Comparison of ENCODE assay signal across 9 cellular contexts in the genomic region with DNA sequence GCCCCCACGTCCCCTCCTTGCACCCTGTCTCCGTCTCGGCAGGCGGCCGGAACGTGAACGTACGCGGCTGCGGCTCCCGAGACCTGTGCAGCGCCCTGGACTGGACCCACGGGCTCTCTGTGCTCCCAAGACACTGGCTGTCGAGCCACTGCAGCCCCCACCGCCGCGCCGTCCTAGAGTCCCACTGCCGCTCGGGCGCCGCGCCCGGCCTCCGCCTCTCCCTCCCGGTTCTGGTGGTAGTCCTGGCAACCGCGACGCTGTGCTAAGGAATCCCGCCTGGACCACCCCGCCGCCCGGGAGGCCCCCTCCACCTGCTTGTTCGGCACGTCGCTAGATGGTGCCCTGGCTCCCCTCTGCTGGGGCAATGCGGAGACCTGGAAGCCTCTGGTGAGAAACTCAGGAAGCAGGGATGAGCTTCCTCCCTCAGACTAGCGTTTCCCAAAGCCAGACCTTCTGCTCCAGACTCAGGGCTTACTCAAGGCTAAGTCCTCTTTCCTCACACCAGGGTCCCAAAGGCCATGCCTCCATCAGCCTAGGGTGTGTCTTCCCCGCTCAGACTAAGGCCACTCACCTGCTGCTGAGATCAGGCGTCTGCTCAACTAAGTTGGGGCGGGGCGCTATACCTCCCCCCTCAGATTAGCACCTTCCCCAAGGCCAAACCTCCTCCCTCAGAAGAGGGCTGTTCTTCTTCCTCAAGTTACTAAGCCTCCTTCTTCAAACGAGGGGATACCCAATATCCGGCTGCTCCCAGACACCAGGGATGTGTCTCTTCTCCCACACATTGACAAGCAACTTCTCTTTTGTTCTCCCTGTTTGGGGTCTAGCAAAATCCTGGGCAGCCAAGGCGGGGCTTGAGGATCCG. TPM values are rescaled to one million over a fixed set of nuclear protein-coding genes. Genes with fewer than 3 reads are reported as not detected.
DNase-seq lines count a peak whose midpoint lies in the region; ATAC-seq, FAIRE-seq and TF ChIP-seq lines count a peak whose summit lies in the region.
"Had no signal": no experiment of that assay in that cellular context is flagged by ENCODE, and none has a peak within 500 bp of the region (broad histone marks: within the 10 kb centered on the region; RNA-seq: fewer than 3 reads in every experiment).

No MANE protein-coding gene starts in this region.

- CTCF ChIA-PET in HepG2 (lab: Yijun Ruan, JAX; ENCODE audit: low intra/inter-chr PET ratio, low total read pairs): no interaction called here

- 38% methylated on average over 16 of the region's 46 CpGs for WGBS in HepG2 (ENCODE audit: low lambda C conversion rate)
- WGBS in testis, 2 donors: 11 to 35% methylated on average over 13 to 46 of the region's 46 CpGs

- no peaks in the 10 kb centered on the region for H3K79me2 ChIP-seq in HepG2 (ENCODE audit: insufficient read depth, low read length)

- H3K36me3 ChIP-seq in bronchial epithelial cell (ENCODE audit: control insufficient read depth, insufficient read depth, low read length) (no peaks in the 10 kb centered on the region), HepG2 (replicated peaks in 1 of 2; ENCODE audit: control insufficient read depth in 1 of 2, insufficient read depth in 2 of 2, low read length in 2 of 2) (no peaks in the 10 kb centered on the region), testis (ENCODE audit: low read depth, missing control alignments) (no peaks in the 10 kb centered on the region)

- H3K27ac ChIP-seq in HepG2 (ENCODE audit: extremely low read length, insufficient read depth, low read length) (no peak overlapping the region), testis (no peak overlapping the region)

- H3K9me3 ChIP-seq in HepG2 (ENCODE audit: low read length) (peaks cover 7% of the 10 kb centered on the region), testis (no peaks in the 10 kb centered on the region)

- no peak for FAIRE-seq in bronchial epithelial cell (lab: Jason Lieb, UNC)
- FAIRE-seq in HepG2 (lab: Jason Lieb, UNC): no peak

- TF ChIP-seq EP300 in HepG2 (IDR thresholded peaks at IDR 0.05; ENCODE audit: low read depth in 2 of 2, low read length in 2 of 2) (no peak), HepG2 (CRISPR knock-in tag; IDR thresholded peaks at IDR 0.05; ENCODE audit: borderline replicate concordance) (no peak)

- no peak for TF ChIP-seq RAD21 in HepG2 (CRISPR knock-in tag; IDR thresholded peaks at IDR 0.05)

- H3K4me2 ChIP-seq in HepG2 (ENCODE audit: low read depth, low read length): 0 out of 2 replicates have a peak overlapping the region, but pooled peaks have one; percentile 18

- no peak overlapping the region for H2AFZ ChIP-seq in HepG2 (ENCODE audit: low read length)

- no peak overlapping the region for H3K9ac ChIP-seq in HepG2 (ENCODE audit: insufficient read depth, low read depth, low read length)

- POLR2A ChIA-PET in HepG2 (lab: Yijun Ruan, JAX): no interaction called here

- in situ Hi-C loops in HepG2 (cut with HindIII; ENCODE audit: extremely low pct_ligation_motif_present, low pct_unique_long_range_greater_than_20kb): no loop called here

- H3K27me3 ChIP-seq in bronchial epithelial cell (ENCODE audit: control insufficient read depth, insufficient read depth, low read length) (peaks cover 6% of the 10 kb centered on the region), HepG2 (ENCODE audit: control insufficient read depth in 1 of 2, insufficient read depth in 2 of 2, low read length in 2 of 2) (peaks cover 0 to 1% of the 10 kb centered on the region in 2 experiments; a peak in 1 of 5 replicates), testis (no peaks in the 10 kb centered on the region)

- DNase-seq in AG09319 (ENCODE audit: extremely low read depth, low read depth) (no peak), Kasumi-1 (lab: John Stamatoyannopoulos, UW) (peak; percentile 9 to 14), bronchial epithelial cell (ENCODE audit: low read depth) (peak; percentile 6), HepG2 (ENCODE audit: low spot score) (no peak), testis (peak; percentile 38), NCI-H510A (lab: John Stamatoyannopoulos, UW) (no peak)

- TF ChIP-seq POLR2A in HepG2 (IDR thresholded peaks at IDR 0.05; ENCODE audit: insufficient read depth in 1 of 2, low read depth in 2 of 2, low read length in 2 of 2): no peak
- TF ChIP-seq POLR2A in testis (IDR thresholded peaks at IDR 0.05): no peak

- no peaks in the 10 kb centered on the region for H4K20me1 ChIP-seq in HepG2 (ENCODE audit: insufficient read depth, low read length)

- intact Hi-C loops in HepG2 (cut with micrococcal nuclease; ENCODE audit: unreplicated experiment): no loop called here
- intact Hi-C loops in testis (cut with DNase I; ENCODE audit: low total_unique reads): no loop called here

- ATAC-seq in HepG2 (peak; percentile 63), HG02885 (IDR thresholded peaks at IDR 0.05; ENCODE audit: poor library complexity, unreplicated experiment) (no peak), HG03025 (IDR thresholded peaks at IDR 0.05; ENCODE audit: low FRiP score, unreplicated experiment) (no peak)

- no TSS peak for BruUV-seq in HepG2 (replicated peaks; lab: Mats Ljungman, UMichigan)

- H3K4me1 ChIP-seq in HepG2 (ENCODE audit: insufficient read depth, low read length) (peaks cover 31% of the 10 kb centered on the region), testis (peaks cover 10% of the 10 kb centered on the region)

- H3K4me3 ChIP-seq in bronchial epithelial cell (ENCODE audit: low read depth, low read length) (no peak overlapping the region), HepG2 (replicated peaks in 1 of 3; ENCODE audit: insufficient read depth in 1 of 3, low read depth in 2 of 3, low read length in 3 of 3) (peak overlapping the region in 1 of 3 experiments; percentile 16; a peak in 1 of 6 replicates), testis (peak overlapping the region; percentile 1 to 34)

- TF ChIP-seq CTCF in AG09319 (IDR thresholded peaks at IDR 0.05; ENCODE audit: low read depth, low read length): peak; percentile 10
- TF ChIP-seq CTCF in bronchial epithelial cell (IDR thresholded peaks at IDR 0.05; ENCODE audit: insufficient read depth, low read length, severe bottlenecking): no peak
- TF ChIP-seq CTCF in HepG2 (CRISPR knock-in tag; IDR thresholded peaks at IDR 0.05): peak; percentile 44
- no peak for TF ChIP-seq CTCF in testis (IDR thresholded peaks at IDR 0.05)

RNA-seq across cellular contexts. Expression of a gene that starts 16.1 kb away (rescaled TPM):
- total RNA-seq in bronchial epithelial cell (not detected in 2 replicates), HepG2 (2016; rRNA removed; fragmentation: Illumina TruSeq; extraction: Trizol) (not detected in 2 replicates), testis (100 to 1,000 TPM in 1 of 2 donors, 10 to 100 TPM in 1; 97.4 to 218 TPM)
- not detected in 2 replicates for total RNA-seq in HepG2 (2016; cell fraction: cytosol; rRNA removed; fragmentation: Illumina TruSeq; extraction: Trizol; ENCODE audit: low read depth)
- total RNA-seq in HepG2 (2016; cell fraction: insoluble cytoplasmic fraction; rRNA removed; fragmentation: Illumina TruSeq; extraction: Trizol): not detected in 2 replicates
- total RNA-seq in HepG2 (2016; cell fraction: membrane; rRNA removed; fragmentation: Illumina TruSeq; extraction: Trizol): not detected in 2 replicates
- not detected in 2 replicates for total RNA-seq in HepG2 (2016; cell fraction: nucleus; rRNA removed; fragmentation: Illumina TruSeq; extraction: Trizol)
- polyA plus RNA-seq in HepG2 (2011; rRNA removed) (not detected in 2 replicates), testis (ENCODE audit: insufficient read depth, low read depth, low replicate concordance) (167 TPM)
- polyA plus RNA-seq in HepG2 (2011; cell fraction: cytosol; rRNA removed): not detected in 2 replicates
- polyA plus RNA-seq in HepG2 (2011; cell fraction: nucleus; rRNA removed): not detected in 2 replicates
- not detected in 2 replicates for polyA plus RNA-seq in HepG2 (2012)
- not detected in 2 replicates for polyA plus RNA-seq in HepG2 (2016; cell fraction: cytosol; fragmentation: Illumina TruSeq; extraction: Trizol; ENCODE audit: low read depth)
- not detected in 2 replicates for polyA plus RNA-seq in HepG2 (2016; cell fraction: insoluble cytoplasmic fraction; fragmentation: Illumina TruSeq; extraction: Trizol; ENCODE audit: low read depth)
- polyA plus RNA-seq in HepG2 (2016; cell fraction: membrane; fragmentation: Illumina TruSeq; extraction: Trizol; ENCODE audit: low read depth): not detected in 2 replicates
- not detected in 2 replicates for polyA plus RNA-seq in HepG2 (2016; cell fraction: nucleus; fragmentation: Illumina TruSeq; extraction: Trizol; ENCODE audit: insufficient read depth, low read depth)
- not detected in 2 replicates for polyA minus RNA-seq in HepG2 (2011; rRNA and poly(A)+ RNA removed; ENCODE audit: low replicate concordance)
- not detected in 2 replicates for polyA minus RNA-seq in HepG2 (2011; cell fraction: cytosol; rRNA and poly(A)+ RNA removed)
- not detected in 2 replicates for polyA minus RNA-seq in HepG2 (2011; cell fraction: nucleus; rRNA and poly(A)+ RNA removed)
- total RNA-seq: dermis microvascular lymphatic vessel endothelial cell had no signal

RNA-seq across cellular contexts. Expression of a gene that starts 29.8 kb away (rescaled TPM):
- total RNA-seq in bronchial epithelial cell: 16.6 and 27.1 TPM in 2 replicates
- total RNA-seq in HepG2 (2016; rRNA removed; fragmentation: Illumina TruSeq; extraction: Trizol): 2.2 and 2.5 TPM in 2 replicates
- 1.1 and 2.5 TPM in 2 replicates for total RNA-seq in HepG2 (2016; cell fraction: cytosol; rRNA removed; fragmentation: Illumina TruSeq; extraction: Trizol; ENCODE audit: low read depth)
- 1.8 and 2.2 TPM in 2 replicates for total RNA-seq in HepG2 (2016; cell fraction: insoluble cytoplasmic fraction; rRNA removed; fragmentation: Illumina TruSeq; extraction: Trizol)
- total RNA-seq in HepG2 (2016; cell fraction: membrane; rRNA removed; fragmentation: Illumina TruSeq; extraction: Trizol): 1.2 and 2.1 TPM in 2 replicates
- total RNA-seq in HepG2 (2016; cell fraction: nucleus; rRNA removed; fragmentation: Illumina TruSeq; extraction: Trizol): 1.4 and 3.2 TPM in 2 replicates
- polyA plus RNA-seq in HepG2 (2011; rRNA removed): 2.9 and 3.9 TPM in 2 replicates
- polyA plus RNA-seq in HepG2 (2011; cell fraction: cytosol; rRNA removed): 2.1 and 2.9 TPM in 2 replicates
- polyA plus RNA-seq in HepG2 (2011; cell fraction: nucleus; rRNA removed): 8.0 and 8.8 TPM in 2 replicates
- polyA plus RNA-seq in HepG2 (2012): 2.0 and 2.1 TPM in 2 replicates
- polyA plus RNA-seq in HepG2 (2016; cell fraction: cytosol; fragmentation: Illumina TruSeq; extraction: Trizol; ENCODE audit: low read depth): 0.71 and 1.1 TPM in 2 replicates
- 2.7 and 2.8 TPM in 2 replicates for polyA plus RNA-seq in HepG2 (2016; cell fraction: insoluble cytoplasmic fraction; fragmentation: Illumina TruSeq; extraction: Trizol; ENCODE audit: low read depth)
- 1.1 and 1.3 TPM in 2 replicates for polyA plus RNA-seq in HepG2 (2016; cell fraction: membrane; fragmentation: Illumina TruSeq; extraction: Trizol; ENCODE audit: low read depth)
- polyA plus RNA-seq in HepG2 (2016; cell fraction: nucleus; fragmentation: Illumina TruSeq; extraction: Trizol; ENCODE audit: insufficient read depth, low read depth): 6.9 and 8.6 TPM in 2 replicates
- polyA minus RNA-seq in HepG2 (2011; rRNA and poly(A)+ RNA removed; ENCODE audit: low replicate concordance): 2.8 and 50.5 TPM in 2 replicates
- 1.3 and 2.9 TPM in 2 replicates for polyA minus RNA-seq in HepG2 (2011; cell fraction: cytosol; rRNA and poly(A)+ RNA removed)
- 1.4 and 1.7 TPM in 2 replicates for polyA minus RNA-seq in HepG2 (2011; cell fraction: nucleus; rRNA and poly(A)+ RNA removed)
- total RNA-seq in testis: 1 to 10 TPM; 4.3 to 8.4 TPM
- polyA plus RNA-seq in testis (ENCODE audit: insufficient read depth, low read depth, low replicate concordance): 7.3 TPM

RNA-seq across cellular contexts. Expression of a gene that starts 55.0 kb away (rescaled TPM):
- total RNA-seq in bronchial epithelial cell (4.0 and 4.7 TPM in 2 replicates), HepG2 (2016; rRNA removed; fragmentation: Illumina TruSeq; extraction: Trizol) (9.6 and 18.7 TPM in 2 replicates), testis (10 to 100 TPM; 65.0 to 76.8 TPM)
- 4.7 and 6.3 TPM in 2 replicates for total RNA-seq in HepG2 (2016; cell fraction: cytosol; rRNA removed; fragmentation: Illumina TruSeq; extraction: Trizol; ENCODE audit: low read depth)
- 10.9 and 18.3 TPM in 2 replicates for total RNA-seq in HepG2 (2016; cell fraction: insoluble cytoplasmic fraction; rRNA removed; fragmentation: Illumina TruSeq; extraction: Trizol)
- total RNA-seq in HepG2 (2016; cell fraction: membrane; rRNA removed; fragmentation: Illumina TruSeq; extraction: Trizol): 5.4 and 5.5 TPM in 2 replicates
- total RNA-seq in HepG2 (2016; cell fraction: nucleus; rRNA removed; fragmentation: Illumina TruSeq; extraction: Trizol): 20.5 and 25.3 TPM in 2 replicates
- polyA plus RNA-seq in HepG2 (2011; rRNA removed) (16.1 and 16.7 TPM in 2 replicates), testis (ENCODE audit: insufficient read depth, low read depth, low replicate concordance) (144 TPM)
- 4.3 and 6.9 TPM in 2 replicates for polyA plus RNA-seq in HepG2 (2011; cell fraction: cytosol; rRNA removed)
- 36.9 and 41.9 TPM in 2 replicates for polyA plus RNA-seq in HepG2 (2011; cell fraction: nucleus; rRNA removed)
- 12.3 and 15.7 TPM in 2 replicates for polyA plus RNA-seq in HepG2 (2012)
- 2.4 and 2.9 TPM in 2 replicates for polyA plus RNA-seq in HepG2 (2016; cell fraction: cytosol; fragmentation: Illumina TruSeq; extraction: Trizol; ENCODE audit: low read depth)
- 16.1 and 23.3 TPM in 2 replicates for polyA plus RNA-seq in HepG2 (2016; cell fraction: insoluble cytoplasmic fraction; fragmentation: Illumina TruSeq; extraction: Trizol; ENCODE audit: low read depth)
- 3.6 and 4.5 TPM in 2 replicates for polyA plus RNA-seq in HepG2 (2016; cell fraction: membrane; fragmentation: Illumina TruSeq; extraction: Trizol; ENCODE audit: low read depth)
- polyA plus RNA-seq in HepG2 (2016; cell fraction: nucleus; fragmentation: Illumina TruSeq; extraction: Trizol; ENCODE audit: insufficient read depth, low read depth): 70.5 and 75.9 TPM in 2 replicates
- 12.4 and 18.2 TPM in 2 replicates for polyA minus RNA-seq in HepG2 (2011; rRNA and poly(A)+ RNA removed; ENCODE audit: low replicate concordance)
- polyA minus RNA-seq in HepG2 (2011; cell fraction: cytosol; rRNA and poly(A)+ RNA removed): 2.9 and 3.6 TPM in 2 replicates
- 16.5 and 18.7 TPM in 2 replicates for polyA minus RNA-seq in HepG2 (2011; cell fraction: nucleus; rRNA and poly(A)+ RNA removed)

Comparison
In these comparisons a context has a peak if more than half of its experiments do, and no peak if none do; other contexts are left out.
1. DNase-seq: peak in Kasumi-1 (2 of 2), bronchial epithelial cell (single experiment) and testis (single experiment); none in AG09319 (single experiment), HepG2 (single experiment) and NCI-H510A (single experiment).
2. CTCF ChIP-seq: peak in AG09319 (single experiment) and HepG2 (single experiment); none in bronchial epithelial cell (single experiment) and testis (0 of 3).
3. RNA of a gene that starts 16.1 kb away (total RNA-seq): 97.4 to 218 TPM in testis; not detected in bronchial epithelial cell and not detected in HepG2; every median in the first group is over 10 times any median in the second.